In genomic region chr1:110719908-110720307, GRCh38 we compare ENCODE assay signal across 27 cellular contexts. TPM values are rescaled to one million over a fixed set of nuclear protein-coding genes. Genes with fewer than 3 reads are reported as not detected.
DNase-seq lines count a peak whose midpoint lies in the region; ATAC-seq, FAIRE-seq and TF ChIP-seq lines count a peak whose summit lies in the region.
"Had no signal": no experiment of that assay in that cellular context is flagged by ENCODE, and none has a peak within 500 bp of the region (broad histone marks: within the 10 kb centered on the region; RNA-seq: fewer than 3 reads in every experiment).

No MANE protein-coding gene starts in this region.

- H3K9ac ChIP-seq in HepG2 (ENCODE audit: insufficient read depth, low read depth, low read length) (no peak overlapping the region), smooth muscle cell (ENCODE audit: low read depth) (no peak overlapping the region)
- H3K9ac ChIP-seq: BLaER1 treated with 17β-estradiol and CSF1 and Interleukin-3, amounts not matched to agents 10 nM and 100 nM had no signal

- H3K9me3 ChIP-seq in HepG2 (ENCODE audit: low read length) (no peaks in the 10 kb centered on the region), right lobe of liver (no peaks in the 10 kb centered on the region), upper lobe of right lung (no peaks in the 10 kb centered on the region), smooth muscle cell (replicated peaks; ENCODE audit: low read depth) (no peaks in the 10 kb centered on the region)
- H3K9me3 ChIP-seq: A549; BLaER1 treated with 17β-estradiol and CSF1 and Interleukin-3, amounts not matched to agents 10 nM and 100 nM had no signal

- TF ChIP-seq POLR2A in HepG2 (IDR thresholded peaks at IDR 0.05; ENCODE audit: insufficient read depth in 1 of 2, low read depth in 2 of 2, low read length in 2 of 2) (no peak), right lobe of liver (IDR thresholded peaks at IDR 0.05) (no peak)

- H3K4me2 ChIP-seq in HepG2 (ENCODE audit: low read depth, low read length) (no peak overlapping the region), smooth muscle cell (no peak overlapping the region)
- H3K4me2 ChIP-seq: A549 had no signal

- 0% methylated on average over 2 of the region's 2 CpGs for WGBS in HepG2 (ENCODE audit: low lambda C conversion rate)
- 20% methylated on average over 1 of the region's 2 CpGs for WGBS in right lobe of liver (ENCODE audit: insufficient coverage, low coverage, low lambda C conversion rate, missing lambda C conversion rate)
- WGBS in smooth muscle cell (ENCODE audit: low lambda C conversion rate), result 71% methylated on average over 2 of the region's 2 CpGs

- ATAC-seq in HepG2 (no peak), right lobe of liver (no peak), upper lobe of right lung (peak; percentile 37)
- ATAC-seq: A549, GM12878 had no signal

- H3K27ac ChIP-seq in HepG2 (ENCODE audit: extremely low read length, insufficient read depth, low read length) (no peak overlapping the region), right lobe of liver (no peak overlapping the region), upper lobe of right lung (no peak overlapping the region), smooth muscle cell (ENCODE audit: low read depth) (no peak overlapping the region)
- H3K27ac ChIP-seq: 22Rv1; A549; BLaER1 treated with 17β-estradiol and CSF1 and Interleukin-3, amounts not matched to agents 10 nM and 100 nM; C4-2B had no signal

- H3K79me2 ChIP-seq in HepG2 (ENCODE audit: insufficient read depth, low read length) (no peaks in the 10 kb centered on the region), smooth muscle cell (ENCODE audit: low read depth) (no peaks in the 10 kb centered on the region)

- no peaks in the 10 kb centered on the region for H3F3A ChIP-seq in smooth muscle cell (ENCODE audit: low read depth)

- intact Hi-C loops in HepG2 (cut with micrococcal nuclease; ENCODE audit: unreplicated experiment) (no loop called here), right lobe of liver (cut with DNase I) (no loop called here), upper lobe of right lung (cut with DNase I) (no loop called here)

- H3K36me3 ChIP-seq in HepG2 (replicated peaks in 1 of 2; ENCODE audit: control insufficient read depth in 1 of 2, insufficient read depth in 2 of 2, low read length in 2 of 2) (no peaks in the 10 kb centered on the region), right lobe of liver (no peaks in the 10 kb centered on the region), bronchial epithelial cell (ENCODE audit: control insufficient read depth, insufficient read depth, low read length) (no peaks in the 10 kb centered on the region), upper lobe of right lung (no peaks in the 10 kb centered on the region), smooth muscle cell (ENCODE audit: low read depth) (no peaks in the 10 kb centered on the region)
- H3K36me3 ChIP-seq: BLaER1 treated with 17β-estradiol and CSF1 and Interleukin-3, amounts not matched to agents 10 nM and 100 nM had no signal

- H3K4me3 ChIP-seq in HepG2 (replicated peaks in 1 of 3; ENCODE audit: insufficient read depth in 1 of 3, low read depth in 2 of 3, low read length in 3 of 3) (no peak overlapping the region), right lobe of liver (no peak overlapping the region), bronchial epithelial cell (ENCODE audit: low read depth, low read length) (no peak overlapping the region), upper lobe of right lung (no peak overlapping the region), smooth muscle cell (no peak overlapping the region)
- H3K4me3 ChIP-seq: A549; BLaER1 treated with 17β-estradiol and CSF1 and Interleukin-3, amounts not matched to agents 10 nM and 100 nM; GM12878 had no signal

- CTCF ChIA-PET in HepG2 (lab: Yijun Ruan, JAX; ENCODE audit: low intra/inter-chr PET ratio, low total read pairs), result no interaction called here

- BruUV-seq in HepG2 (replicated peaks; lab: Mats Ljungman, UMichigan), result no TSS peak

- POLR2A ChIA-PET in HepG2 (lab: Yijun Ruan, JAX), result no interaction called here

- no peak for TF ChIP-seq RAD21 in HepG2 (CRISPR knock-in tag; IDR thresholded peaks at IDR 0.05)

- in situ Hi-C loops in HepG2 (cut with HindIII; ENCODE audit: extremely low pct_ligation_motif_present, low pct_unique_long_range_greater_than_20kb), result no loop called here

- TF ChIP-seq CTCF in HepG2 (CRISPR knock-in tag; IDR thresholded peaks at IDR 0.05) (no peak), right lobe of liver (IDR thresholded peaks at IDR 0.05) (no peak), bronchial epithelial cell (IDR thresholded peaks at IDR 0.05; ENCODE audit: insufficient read depth, low read length, severe bottlenecking) (no peak), upper lobe of right lung (IDR thresholded peaks at IDR 0.05) (no peak), smooth muscle cell (IDR thresholded peaks at IDR 0.05; ENCODE audit: borderline replicate concordance, insufficient read depth, poor library complexity, severe bottlenecking) (no peak)

- DNase-seq in HepG2 (ENCODE audit: low spot score), result peak; percentile 2
- DNase-seq in right lobe of liver, result no peak
- DNase-seq in bronchial epithelial cell (ENCODE audit: low read depth), result no peak
- DNase-seq in upper lobe of right lung, result no peak
- DNase-seq in putamen (ENCODE audit: low spot score), result no peak
- no peak for DNase-seq in smooth muscle cell (lab: John Stamatoyannopoulos, UW; ENCODE audit: unreplicated experiment)
- DNase-seq: AML-193; CD4-positive, alpha-beta memory T cell; CD4-positive, CD25-positive, alpha-beta regulatory T cell; CD8-positive, alpha-beta memory T cell; COR-L47; DMS 273 treated with DMSO at 0.1 percent for 48 hours; DMS153; DMS53; DMS79; DND-41; EL; GDM1 had no signal

- H3K4me1 ChIP-seq in HepG2 (ENCODE audit: insufficient read depth, low read length) (no peaks in the 10 kb centered on the region), right lobe of liver (no peaks in the 10 kb centered on the region), upper lobe of right lung (no peaks in the 10 kb centered on the region), smooth muscle cell (ENCODE audit: low read depth) (no peaks in the 10 kb centered on the region)
- H3K4me1 ChIP-seq: A549 had no signal

- FAIRE-seq in HepG2 (lab: Jason Lieb, UNC), result no peak
- peak; percentile 50 for FAIRE-seq in bronchial epithelial cell (lab: Jason Lieb, UNC)
- FAIRE-seq: A549, GM12878, GM12892, GM18507 had no signal

- H2AFZ ChIP-seq in HepG2 (ENCODE audit: low read length) (no peak overlapping the region), smooth muscle cell (ENCODE audit: low read depth) (no peak overlapping the region)

- H3K27me3 ChIP-seq in HepG2 (ENCODE audit: control insufficient read depth in 1 of 2, insufficient read depth in 2 of 2, low read length in 2 of 2) (peaks cover 0 to 17% of the 10 kb centered on the region in 2 experiments; a peak in 2 of 5 replicates), right lobe of liver (no peaks in the 10 kb centered on the region), bronchial epithelial cell (ENCODE audit: control insufficient read depth, insufficient read depth, low read length) (no peaks in the 10 kb centered on the region), upper lobe of right lung (no peaks in the 10 kb centered on the region), smooth muscle cell (ENCODE audit: low read depth) (peaks cover 4% of the 10 kb centered on the region)
- H3K27me3 ChIP-seq: BLaER1 treated with 17β-estradiol and CSF1 and Interleukin-3, amounts not matched to agents 10 nM and 100 nM had no signal

- H4K20me1 ChIP-seq in HepG2 (ENCODE audit: insufficient read depth, low read length) (no peaks in the 10 kb centered on the region), smooth muscle cell (ENCODE audit: low read depth) (no peaks in the 10 kb centered on the region)
- H4K20me1 ChIP-seq: BLaER1 treated with 17β-estradiol and CSF1 and Interleukin-3, amounts not matched to agents 10 nM and 100 nM had no signal

- TF ChIP-seq EP300 in HepG2 (IDR thresholded peaks at IDR 0.05; ENCODE audit: low read depth in 2 of 2, low read length in 2 of 2) (no peak), HepG2 (CRISPR knock-in tag; IDR thresholded peaks at IDR 0.05; ENCODE audit: borderline replicate concordance) (no peak)

TF ChIP-seq in HepG2, 621 proteins besides CTCF, POLR2A, EP300 and RAD21 (continues in another document):
- no peak for TF ChIP-seq WIZ (CRISPR knock-in tag; IDR thresholded peaks at IDR 0.05)
- TF ChIP-seq JARID2 (CRISPR knock-in tag; IDR thresholded peaks at IDR 0.05; ENCODE audit: insufficient replicate concordance), result no peak
- TF ChIP-seq ZNF253 (CRISPR knock-in tag; IDR thresholded peaks at IDR 0.05; ENCODE audit: borderline replicate concordance), result no peak

RNA-seq across cellular contexts. Expression of gene KCNA3, which starts 45.2 kb away (rescaled TPM):
- total RNA-seq in HepG2 (2016; rRNA removed; fragmentation: Illumina TruSeq; extraction: Trizol) (not detected in 2 replicates), right lobe of liver (1 to 10 TPM in 1 of 6 experiments, under 1 TPM in 5; 0.09 to 1.2 (median 0.45) TPM), bronchial epithelial cell (not detected in 2 replicates), upper lobe of right lung (8.9 TPM), smooth muscle cell (5.5 and 9.3 TPM in 2 replicates)
- not detected in 2 replicates for total RNA-seq in HepG2 (2016; cell fraction: cytosol; rRNA removed; fragmentation: Illumina TruSeq; extraction: Trizol; ENCODE audit: low read depth)
- not detected in 2 replicates for total RNA-seq in HepG2 (2016; cell fraction: insoluble cytoplasmic fraction; rRNA removed; fragmentation: Illumina TruSeq; extraction: Trizol)
- total RNA-seq in HepG2 (2016; cell fraction: membrane; rRNA removed; fragmentation: Illumina TruSeq; extraction: Trizol), result not detected in 2 replicates
- not detected in 2 replicates for total RNA-seq in HepG2 (2016; cell fraction: nucleus; rRNA removed; fragmentation: Illumina TruSeq; extraction: Trizol)
- polyA plus RNA-seq in HepG2 (2011; rRNA removed) (not detected in 2 replicates), smooth muscle cell (2.3 and 3.7 TPM in 2 replicates)
- polyA plus RNA-seq in HepG2 (2011; cell fraction: cytosol; rRNA removed), result not detected in 2 replicates
- not detected in 2 replicates for polyA plus RNA-seq in HepG2 (2011; cell fraction: nucleus; rRNA removed)
- polyA plus RNA-seq in HepG2 (2012), result not detected in 2 replicates
- not detected in 2 replicates for polyA plus RNA-seq in HepG2 (2016; cell fraction: cytosol; fragmentation: Illumina TruSeq; extraction: Trizol; ENCODE audit: low read depth)
- polyA plus RNA-seq in HepG2 (2016; cell fraction: insoluble cytoplasmic fraction; fragmentation: Illumina TruSeq; extraction: Trizol; ENCODE audit: low read depth), result not detected in 2 replicates
- polyA plus RNA-seq in HepG2 (2016; cell fraction: membrane; fragmentation: Illumina TruSeq; extraction: Trizol; ENCODE audit: low read depth), result not detected in 2 replicates
- not detected in 2 replicates for polyA plus RNA-seq in HepG2 (2016; cell fraction: nucleus; fragmentation: Illumina TruSeq; extraction: Trizol; ENCODE audit: insufficient read depth, low read depth)
- polyA minus RNA-seq in HepG2 (2011; rRNA and poly(A)+ RNA removed; ENCODE audit: low replicate concordance), result not detected in 2 replicates
- not detected in 2 replicates for polyA minus RNA-seq in HepG2 (2011; cell fraction: cytosol; rRNA and poly(A)+ RNA removed)
- polyA minus RNA-seq in HepG2 (2011; cell fraction: nucleus; rRNA and poly(A)+ RNA removed), result not detected in 2 replicates
- total RNA-seq: A172, G401 had no signal
- polyA plus RNA-seq: A549 had no signal
